ENCODE assay signal across 8 cellular contexts in genomic region chr14:23286020-23286903, GRCh38. TPM values are rescaled to one million over a fixed set of nuclear protein-coding genes. Genes with fewer than 3 reads are reported as not detected.
A peak's percentile ranks its signal among the peaks of the same experiment; 100 is the strongest.
DNase-seq lines count a peak whose midpoint lies in the region; TF ChIP-seq lines count a peak whose summit lies in the region.

A gene with protein sequence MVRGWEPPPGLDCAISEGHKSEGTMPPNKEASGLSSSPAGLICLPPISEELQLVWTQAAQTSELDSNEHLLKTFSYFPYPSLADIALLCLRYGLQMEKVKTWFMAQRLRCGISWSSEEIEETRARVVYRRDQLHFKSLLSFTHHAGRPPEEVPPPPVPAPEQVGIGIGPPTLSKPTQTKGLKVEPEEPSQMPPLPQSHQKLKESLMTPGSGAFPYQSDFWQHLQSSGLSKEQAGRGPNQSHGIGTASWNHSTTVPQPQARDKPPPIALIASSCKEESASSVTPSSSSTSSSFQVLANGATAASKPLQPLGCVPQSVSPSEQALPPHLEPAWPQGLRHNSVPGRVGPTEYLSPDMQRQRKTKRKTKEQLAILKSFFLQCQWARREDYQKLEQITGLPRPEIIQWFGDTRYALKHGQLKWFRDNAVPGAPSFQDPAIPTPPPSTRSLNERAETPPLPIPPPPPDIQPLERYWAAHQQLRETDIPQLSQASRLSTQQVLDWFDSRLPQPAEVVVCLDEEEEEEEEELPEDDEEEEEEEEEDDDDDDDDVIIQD (minus strand): TSS chr14:23286132. CDS start chr14:23285952, 180 bp downstream.

- no peaks in the 10 kb centered on the region for H3K27me3 ChIP-seq in HAP-1 (ENCODE audit: low read depth)
- H3K27me3 ChIP-seq in MM.1S (replicated peaks; ENCODE audit: insufficient read depth, low read length): no peaks in the 10 kb centered on the region
- no peaks in the 10 kb centered on the region for H3K27me3 ChIP-seq in neuron (ENCODE audit: insufficient read depth, low read length)
- no peaks in the 10 kb centered on the region for H3K27me3 ChIP-seq in subcutaneous abdominal adipose tissue (ENCODE audit: control insufficient read depth in 5 of 5, insufficient read depth in 4 of 5, low read length in 5 of 5)

- H3K4me1 ChIP-seq in HAP-1 (peaks cover 6% of the 10 kb centered on the region), MM.1S (ENCODE audit: low read length) (no peaks in the 10 kb centered on the region; the same call in 1 of the 2 replicates), neuron (ENCODE audit: insufficient read depth, low read length) (peaks cover 13% of the 10 kb centered on the region), subcutaneous abdominal adipose tissue (ENCODE audit: control insufficient read depth in 5 of 5, insufficient read depth in 5 of 5, low read length in 5 of 5) (peaks cover 0 to 27% (median 25%) of the 10 kb centered on the region in 5 donors)

- no peaks in the 10 kb centered on the region for H3K9me2 ChIP-seq in MM.1S (replicated peaks; ENCODE audit: insufficient read depth, low read length)

- H3K27ac ChIP-seq in MM.1S (ENCODE audit: low read length) (peak within 1 kb of the TSS; percentile 59; the same call in 1 of the 2 replicates), subcutaneous abdominal adipose tissue (ENCODE audit: low read depth, low read length) (peak within 1 kb of the TSS; percentile 87)

- H2AFZ ChIP-seq in MM.1S (ENCODE audit: low read length) (peak within 1 kb of the TSS; percentile 65), neuron (ENCODE audit: low read depth, low read length) (peak within 1 kb of the TSS; percentile 72)

- H3K9me3 ChIP-seq in HAP-1 (no peaks in the 10 kb centered on the region), MM.1S (replicated peaks; ENCODE audit: insufficient read depth, low read length) (no peaks in the 10 kb centered on the region), neuron (ENCODE audit: low read length) (no peaks in the 10 kb centered on the region), subcutaneous abdominal adipose tissue (ENCODE audit: control insufficient read depth in 5 of 5, low read length in 5 of 5) (no peaks in the 10 kb centered on the region)

- in situ Hi-C loops in G401 (cut with HindIII; ENCODE audit: low sequenced_read_pairs) (no loop called here), HAP-1 (cut with MboI; ENCODE audit: low sequenced_read_pairs) (no loop called here)

- H3K9ac ChIP-seq in MM.1S (ENCODE audit: low read length) (peak within 1 kb of the TSS; percentile 72), subcutaneous abdominal adipose tissue (ENCODE audit: low read length in 5 of 5) (peak within 1 kb of the TSS; percentile 68 to 95 (median 91))

- DNase-seq in G401 (ENCODE audit: low spot score) (peak; percentile 99), HAP-1 (ENCODE audit: low spot score in 2 of 2) (peak; percentile 98 to 99), MM.1S (peak; percentile 91), SIG-M5 (lab: John Stamatoyannopoulos, UW) (peak; percentile 73), activated gamma-delta T cell (lab: John Stamatoyannopoulos, UW) (peak; percentile 95), foreskin fibroblast (peak; percentile 99 to 100)

- H3K4me2 ChIP-seq in MM.1S (ENCODE audit: low read depth, low read length): peak within 1 kb of the TSS; percentile 76

- H3K36me3 ChIP-seq in HAP-1 (replicated peaks) (no peaks in the 10 kb centered on the region; the same call in none of the 2 replicates), MM.1S (replicated peaks; ENCODE audit: insufficient read depth, low read length) (no peaks in the 10 kb centered on the region), neuron (ENCODE audit: insufficient read depth, low read length) (peaks cover 2% of the 10 kb centered on the region), subcutaneous abdominal adipose tissue (ENCODE audit: control insufficient read depth in 5 of 5, insufficient read depth in 5 of 5, low read length in 5 of 5) (peaks cover 0 to 3% (median 0%) of the 10 kb centered on the region in 5 donors)

- peaks cover 19% of the 10 kb centered on the region for H3K79me2 ChIP-seq in MM.1S (ENCODE audit: low read length)

- H3K4me3 ChIP-seq in HAP-1: peak within 1 kb of the TSS; percentile 69
- peak within 1 kb of the TSS; percentile 86 for H3K4me3 ChIP-seq in MM.1S (ENCODE audit: low read length)
- H3K4me3 ChIP-seq in foreskin fibroblast (ENCODE audit: low read depth in 1 of 2, low read length in 2 of 2): peak within 1 kb of the TSS; percentile 82 to 94
- peak within 1 kb of the TSS; percentile 80 for H3K4me3 ChIP-seq in neuron (ENCODE audit: low read length)
- H3K4me3 ChIP-seq in subcutaneous abdominal adipose tissue (ENCODE audit: low read depth in 1 of 5, low read length in 5 of 5): peak within 1 kb of the TSS; percentile 80 to 94 (median 88)

- no peak for TF ChIP-seq CTCF in MM.1S (IDR thresholded peaks at IDR 0.05; ENCODE audit: low read length)
- TF ChIP-seq CTCF in foreskin fibroblast (IDR thresholded peaks at IDR 0.05; ENCODE audit: low read depth, low read length): no peak

- H4K20me1 ChIP-seq in MM.1S (ENCODE audit: insufficient read depth, low read length): no peaks in the 10 kb centered on the region

- H3F3A ChIP-seq in MM.1S (ENCODE audit: insufficient read depth, low read length): peaks cover 6% of the 10 kb centered on the region

RNA-seq across cellular contexts. Expression of the gene that starts here (rescaled TPM):
- 17.5 and 25.9 TPM in 2 replicates for total RNA-seq in G401 (2014; rRNA removed; shearing (Covaris generic))

Comparison
In these comparisons a context has a peak if more than half of its experiments do, and no peak if none do; other contexts are left out.
1. Peak in every context shown above with its lines: DNase-seq, H3K4me3 ChIP-seq and H3K27ac ChIP-seq.